Comparison of ENCODE assay signal across 19 cellular contexts in genomic region chr2:186950694-186951093, GRCh38.
DNase-seq lines count a peak whose midpoint lies in the region; ATAC-seq, FAIRE-seq and TF ChIP-seq lines count a peak whose summit lies in the region.
"Had no signal": no experiment of that assay in that cellular context is flagged by ENCODE, and none has a peak within 500 bp of the region (broad histone marks: within the 10 kb centered on the region; RNA-seq: fewer than 3 reads in every experiment).

No MANE protein-coding gene starts in this region.

- no peaks in the 10 kb centered on the region for H3K9me3 ChIP-seq in K562 (replicated peaks; ENCODE audit: control insufficient read depth, insufficient read depth, low read depth, low read length)
- H3K9me3 ChIP-seq: body of pancreas, gastrocnemius medialis, Peyer's patch, thoracic aorta had no signal

- BruUV-seq in K562 (replicated peaks; lab: Mats Ljungman, UMichigan): no TSS peak

- no peaks in the 10 kb centered on the region for H3K4me1 Mint-ChIP-seq in type B pancreatic cell (ENCODE audit: unreplicated experiment)

- DNase-seq in H4 (ENCODE audit: low spot score) (peak; percentile 77), LoVo (ENCODE audit: low spot score) (peak; percentile 18), K562 (ENCODE audit: extremely low read depth in 1 of 4, low spot score in 3 of 4) (no peak), type B pancreatic cell (ENCODE audit: extremely low spot score, unreplicated experiment) (peak; percentile 8)
- DNase-seq: activated CD4-positive, alpha-beta memory T cell treated with anti-CD3 and anti-CD28 coated beads for 36 hours; activated T-cell treated with anti-CD3 and anti-CD28 coated beads, Interleukin-2, amount 50 U/mL, for 1 hour; body of pancreas; gastrocnemius medialis; left ventricle myocardium superior; NCI-H1105; NCI-H82; Peyer's patch had no signal

- no peaks in the 10 kb centered on the region for H4K20me1 ChIP-seq in K562 (replicated peaks; ENCODE audit: control insufficient read depth, insufficient read depth, low read length)

- H3K9me1 ChIP-seq in K562 (ENCODE audit: control insufficient read depth, insufficient read depth, low read length): no peaks in the 10 kb centered on the region

- peak; percentile 22; the same call in 2 of the 3 replicates for ATAC-seq in K562
- no peak for ATAC-seq in HG02642 (IDR thresholded peaks at IDR 0.05; ENCODE audit: poor library complexity, unreplicated experiment)
- no peak for ATAC-seq in HG02588 (IDR thresholded peaks at IDR 0.05; ENCODE audit: unreplicated experiment)
- no peak for ATAC-seq in GM18520 (IDR thresholded peaks at IDR 0.05; ENCODE audit: unreplicated experiment)
- ATAC-seq: body of pancreas had no signal

- CTCF ChIA-PET in K562 (lab: Yijun Ruan, JAX; ENCODE audit: low intra/inter-chr PET ratio): no interaction called here

- no peak for TF ChIP-seq RAD21 in K562 (CRISPR knock-in tag; conservative IDR thresholded peaks at IDR 0.05 in 1 of 2, IDR thresholded peaks at IDR 0.05 in 1 of 2)

- TF ChIP-seq CTCF in K562 (IDR thresholded peaks at IDR 0.05 in 2 of 3, conservative IDR thresholded peaks at IDR 0.05 in 1 of 3; ENCODE audit: insufficient read depth in 2 of 3, low read depth in 1 of 3, low read length in 3 of 3) (no peak), type B pancreatic cell (conservative IDR thresholded peaks at IDR 0.05) (no peak)

- no peak for FAIRE-seq in K562 (lab: Jason Lieb, UNC)

- POLR2A ChIA-PET in K562 (lab: Yijun Ruan, JAX): interaction anchor here (0.6 to 1.6 kb wide), 2 partner anchors 12 to 69 kb away, joined by 4 to 6 read pairs; no protein-coding TSS in a partner anchor

- no peak overlapping the region for H3K4me3 ChIP-seq in K562
- H3K4me3 ChIP-seq: body of pancreas, Peyer's patch had no signal

- H3K4me3 Mint-ChIP-seq in type B pancreatic cell: no peak overlapping the region
- H3K4me3 Mint-ChIP-seq: activated CD4-positive, alpha-beta memory T cell treated with anti-CD3 and anti-CD28 coated beads for 36 hours; IgD-negative memory B cell had no signal

- H3K36me3 Mint-ChIP-seq in type B pancreatic cell: no peaks in the 10 kb centered on the region
- H3K36me3 Mint-ChIP-seq: activated CD4-positive, alpha-beta memory T cell treated with anti-CD3 and anti-CD28 coated beads for 36 hours; activated naive CD4-positive, alpha-beta T cell treated with anti-CD3 and anti-CD28 coated beads, Interleukin-2, amount 50 U/mL, for 24 hours; IgD-negative memory B cell had no signal

- H3K79me2 ChIP-seq in K562 (ENCODE audit: control insufficient read depth, insufficient read depth, low read length): no peaks in the 10 kb centered on the region
- H3K79me2 ChIP-seq: parathyroid adenoma had no signal

- peaks cover 0 to 5% of the 10 kb centered on the region in 2 experiments; a peak in 1 of 5 replicates for H3K4me1 ChIP-seq in K562 (replicated peaks in 1 of 2; ENCODE audit: control insufficient read depth in 2 of 2, insufficient read depth in 2 of 2, low read length in 2 of 2)
- H3K4me1 ChIP-seq: body of pancreas, gastrocnemius medialis, Peyer's patch had no signal

- no peaks in the 10 kb centered on the region for H3K27me3 Mint-ChIP-seq in type B pancreatic cell
- H3K27me3 Mint-ChIP-seq: activated CD4-positive, alpha-beta memory T cell treated with anti-CD3 and anti-CD28 coated beads for 36 hours; activated naive CD4-positive, alpha-beta T cell treated with anti-CD3 and anti-CD28 coated beads, Interleukin-2, amount 50 U/mL, for 24 hours; IgD-negative memory B cell had no signal

- intact Hi-C loops in K562 (cut with micrococcal nuclease): no loop called here

- no peak for TF ChIP-seq POLR2A in K562 (conservative IDR thresholded peaks at IDR 0.05)

- 20% methylated on average over 3 of the region's 3 CpGs for WGBS in K562 (ENCODE audit: insufficient coverage, low coverage, missing lambda C conversion rate)

- no peak overlapping the region for H3K9ac ChIP-seq in K562 (ENCODE audit: insufficient read depth in 1 of 2, low read depth in 2 of 2, low read length in 2 of 2)
- H3K9ac ChIP-seq: parathyroid adenoma had no signal

- no peak overlapping the region for H3K27ac Mint-ChIP-seq in type B pancreatic cell
- H3K27ac Mint-ChIP-seq: activated CD4-positive, alpha-beta memory T cell treated with anti-CD3 and anti-CD28 coated beads for 36 hours; activated naive CD4-positive, alpha-beta T cell treated with anti-CD3 and anti-CD28 coated beads, Interleukin-2, amount 50 U/mL, for 24 hours had no signal

- no peak for TF ChIP-seq EP300 in K562 (IDR thresholded peaks at IDR 0.05; ENCODE audit: low read length)

- no peak overlapping the region for H3K4me2 ChIP-seq in K562 (ENCODE audit: insufficient read depth, low read length)

- no peaks in the 10 kb centered on the region for H3K27me3 ChIP-seq in K562 (ENCODE audit: control insufficient read depth in 2 of 2, insufficient read depth in 2 of 2, low read length in 2 of 2)
- H3K27me3 ChIP-seq: body of pancreas, gastrocnemius medialis, Peyer's patch had no signal

- H3K36me3 ChIP-seq in K562 (ENCODE audit: control insufficient read depth, insufficient read depth, low read length): no peaks in the 10 kb centered on the region
- H3K36me3 ChIP-seq: gastrocnemius medialis, Peyer's patch, thoracic aorta had no signal

- H2AFZ ChIP-seq in K562 (ENCODE audit: low read depth, low read length): no peak overlapping the region
- H2AFZ ChIP-seq: parathyroid adenoma had no signal

- H3K27ac ChIP-seq in K562 (ENCODE audit: extremely low read depth, low read depth, low read length): no peak overlapping the region
- H3K27ac ChIP-seq: body of pancreas, gastrocnemius medialis, parathyroid adenoma, Peyer's patch, thoracic aorta had no signal

- in situ Hi-C loops in K562 (cut with MboI): no loop called here

- H3K9me3 Mint-ChIP-seq in type B pancreatic cell: no peaks in the 10 kb centered on the region
- H3K9me3 Mint-ChIP-seq: activated CD4-positive, alpha-beta memory T cell treated with anti-CD3 and anti-CD28 coated beads for 36 hours; activated naive CD4-positive, alpha-beta T cell treated with anti-CD3 and anti-CD28 coated beads, Interleukin-2, amount 50 U/mL, for 24 hours had no signal

TF ChIP-seq in K562, 482 proteins besides CTCF, POLR2A, EP300 and RAD21:
- peak; percentile 23; the same call in 1 of the 2 replicates for TF ChIP-seq FOSL1 (tag; conservative IDR thresholded peaks at IDR 0.05)
- no peak for TF ChIP-seq KAT2B (IDR thresholded peaks at IDR 0.05; ENCODE audit: low read depth, low read length)

Comparison
In these comparisons a context has a peak if more than half of its experiments do, and no peak if none do; other contexts are left out.
1. DNase-seq: peak in H4 (single experiment), LoVo (single experiment) and type B pancreatic cell (single experiment); none in K562 (0 of 4).